9 cellular contexts compared by ENCODE assay signal in the genomic region with DNA sequence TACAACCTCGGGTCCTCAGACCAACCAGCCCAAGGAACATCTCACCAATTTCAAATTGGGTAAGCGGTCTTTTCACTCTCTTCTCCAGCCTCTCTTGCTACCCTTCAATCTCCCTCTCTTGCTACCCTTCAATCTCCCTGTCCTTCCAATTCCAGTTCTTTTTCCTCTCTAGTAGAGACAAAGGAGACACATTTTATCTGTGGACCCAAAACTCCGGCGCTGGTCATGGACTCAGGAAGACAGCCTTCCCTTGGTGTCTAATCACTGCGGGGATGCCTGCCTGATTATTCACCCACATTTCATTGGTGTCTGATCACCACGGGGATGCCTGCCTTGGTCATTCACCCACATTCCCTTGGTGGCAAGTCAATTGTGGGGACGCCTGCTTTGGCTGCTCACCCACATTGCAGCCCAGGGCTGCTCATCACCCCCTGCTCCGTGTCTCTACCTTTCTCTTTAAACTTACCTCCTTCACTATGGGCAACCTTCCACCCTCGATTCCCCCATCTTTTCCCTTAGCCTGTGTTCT. TPM values are rescaled to one million over a fixed set of nuclear protein-coding genes. Genes with fewer than 3 reads are reported as not detected.
DNase-seq lines count a peak whose midpoint lies in the region; ATAC-seq and TF ChIP-seq lines count a peak whose summit lies in the region.
"Not testable (repeated sequence)": the region's sequence is repeated elsewhere in the genome, so short reads cannot be mapped to it uniquely, and the experiment has no call there.
"Had no signal": no experiment of that assay in that cellular context is flagged by ENCODE, and none has a peak within 500 bp of the region (broad histone marks: within the 10 kb centered on the region; RNA-seq: fewer than 3 reads in every experiment).

No MANE protein-coding gene starts in this region.

- H3K27me3 ChIP-seq in CD8-positive, alpha-beta T cell (ENCODE audit: insufficient read depth, low read length), result not testable (repeated sequence)

- ATAC-seq in CD8-positive, alpha-beta T cell; activated B cell treated with CpG ODN at 0.5 μM for 24 hours (ENCODE audit: low read depth); naive thymus-derived CD8-positive, alpha-beta T cell; stimulated activated effector memory CD8-positive, alpha-beta T cell treated with anti-CD3 and anti-CD28 coated beads, Interleukin-12 subunit alpha, Interleukin-12 subunit beta, amount 100 ng/mL, for 72 hours: not testable (repeated sequence)

- H3K27ac ChIP-seq in CD8-positive, alpha-beta T cell (ENCODE audit: low read depth, low read length), result not testable (repeated sequence)

- H3K27ac Mint-ChIP-seq in CD8-positive, alpha-beta T cell, result peak overlapping the region; percentile 89
- H3K27ac Mint-ChIP-seq in activated B cell treated with CpG ODN at 0.5 μM for 24 hours, result peak overlapping the region; percentile 94
- peak overlapping the region; percentile 72 for H3K27ac Mint-ChIP-seq in activated T-helper 1 cell treated with anti-CD3 and anti-CD28 coated beads, Interleukin-12 subunit alpha, Interleukin-12 subunit beta, Interleukin-2, Interleukin-4 antibody, amounts not matched to agents 30 ng/mL and 10 ng/mL and 1 ng/mL, durations not matched to agents 14 hours and 24 hours and 36 hours
- H3K27ac Mint-ChIP-seq in dendritic cell treated with granulocyte-macrophage colony-stimulating factor and Interleukin-4, amounts not matched to agents 40 ng/mL and 50 ng/mL, for 4 days, result peak overlapping the region; percentile 86
- peak overlapping the region in 9 of 10 donors; percentile 30 to 93 (median 87) for H3K27ac Mint-ChIP-seq in naive thymus-derived CD8-positive, alpha-beta T cell
- H3K27ac Mint-ChIP-seq in stimulated activated effector memory CD8-positive, alpha-beta T cell treated with anti-CD3 and anti-CD28 coated beads, Interleukin-12 subunit alpha, Interleukin-12 subunit beta, amount 100 ng/mL, for 72 hours, result peak overlapping the region; percentile 89

- H3K9me3 Mint-ChIP-seq in CD8-positive, alpha-beta T cell; activated B cell treated with CpG ODN at 0.5 μM for 24 hours; activated T-helper 1 cell treated with anti-CD3 and anti-CD28 coated beads, Interleukin-12 subunit alpha, Interleukin-12 subunit beta, Interleukin-2, Interleukin-4 antibody, amounts not matched to agents 30 ng/mL and 10 ng/mL and 1 ng/mL, durations not matched to agents 14 hours and 24 hours and 36 hours; dendritic cell treated with granulocyte-macrophage colony-stimulating factor and Interleukin-4, amounts not matched to agents 40 ng/mL and 50 ng/mL, for 4 days; naive thymus-derived CD8-positive, alpha-beta T cell; stimulated activated effector memory CD8-positive, alpha-beta T cell treated with anti-CD3 and anti-CD28 coated beads, Interleukin-12 subunit alpha, Interleukin-12 subunit beta, amount 100 ng/mL, for 72 hours: not testable (repeated sequence)

- POLR2A ChIA-PET in CD8-positive, alpha-beta T cell (lab: Charles Lee), result interaction anchor here (2.0 kb wide), 1 partner anchor 13 kb away, joined by 7 read pairs; a partner anchor contains a TSS
- POLR2A ChIA-PET in activated B cell treated with CpG ODN at 0.5 μM for 24 hours (lab: Charles Lee), result interaction anchor here (1.1 to 3.4 kb wide), 3 partner anchors 8 to 21 kb away, joined by 3 to 55 read pairs (median 12); a partner anchor contains a TSS
- POLR2A ChIA-PET in naive thymus-derived CD8-positive, alpha-beta T cell (lab: Charles Lee), result interaction anchor here (1.3 to 2.0 kb wide), 2 partner anchors 10 to 18 kb away, joined by 6 to 8 read pairs; no protein-coding TSS in a partner anchor

- not testable (repeated sequence) for H3K27me3 Mint-ChIP-seq in CD8-positive, alpha-beta T cell (ENCODE audit: low read depth); activated B cell treated with CpG ODN at 0.5 μM for 24 hours; activated T-helper 1 cell treated with anti-CD3 and anti-CD28 coated beads, Interleukin-12 subunit alpha, Interleukin-12 subunit beta, Interleukin-2, Interleukin-4 antibody, amounts not matched to agents 30 ng/mL and 10 ng/mL and 1 ng/mL, durations not matched to agents 14 hours and 24 hours and 36 hours (ENCODE audit: insufficient read depth); dendritic cell treated with granulocyte-macrophage colony-stimulating factor and Interleukin-4, amounts not matched to agents 40 ng/mL and 50 ng/mL, for 4 days; naive thymus-derived CD8-positive, alpha-beta T cell

- H3K4me1 Mint-ChIP-seq in CD8-positive, alpha-beta T cell (ENCODE audit: low read depth), result peaks cover 55% of the 10 kb centered on the region
- H3K4me1 Mint-ChIP-seq in activated B cell treated with CpG ODN at 0.5 μM for 24 hours, result peaks cover 91% of the 10 kb centered on the region
- H3K4me1 Mint-ChIP-seq in activated T-helper 1 cell treated with anti-CD3 and anti-CD28 coated beads, Interleukin-12 subunit alpha, Interleukin-12 subunit beta, Interleukin-2, Interleukin-4 antibody, amounts not matched to agents 30 ng/mL and 10 ng/mL and 1 ng/mL, durations not matched to agents 14 hours and 24 hours and 36 hours (ENCODE audit: low read depth), result peaks cover 66% of the 10 kb centered on the region
- peaks cover 83% of the 10 kb centered on the region for H3K4me1 Mint-ChIP-seq in dendritic cell treated with granulocyte-macrophage colony-stimulating factor and Interleukin-4, amounts not matched to agents 40 ng/mL and 50 ng/mL, for 4 days (ENCODE audit: low read depth)
- H3K4me1 Mint-ChIP-seq in naive thymus-derived CD8-positive, alpha-beta T cell, result peaks cover 21 to 86% (median 56%) of the 10 kb centered on the region in 4 donors
- H3K4me1 Mint-ChIP-seq in stimulated activated effector memory CD8-positive, alpha-beta T cell treated with anti-CD3 and anti-CD28 coated beads, Interleukin-12 subunit alpha, Interleukin-12 subunit beta, amount 100 ng/mL, for 72 hours, result peaks cover 68% of the 10 kb centered on the region

- DNase-seq in CD8-positive, alpha-beta T cell; activated B cell treated with CpG ODN at 0.5 μM for 24 hours; activated T-helper 1 cell treated with anti-CD3 and anti-CD28 coated beads, Interleukin-12 subunit alpha, Interleukin-12 subunit beta, Interleukin-2, Interleukin-4 antibody, amounts not matched to agents 30 ng/mL and 10 ng/mL and 1 ng/mL, durations not matched to agents 14 hours and 24 hours and 36 hours (ENCODE audit: low spot score); naive thymus-derived CD8-positive, alpha-beta T cell; stimulated activated effector memory CD8-positive, alpha-beta T cell treated with anti-CD3 and anti-CD28 coated beads, Interleukin-12 subunit alpha, Interleukin-12 subunit beta, amount 100 ng/mL, for 72 hours (ENCODE audit: low spot score in 2 of 2): not testable (repeated sequence)
- DNase-seq in M059J (ENCODE audit: low read depth), result peak; percentile 21

- peaks cover 31% of the 10 kb centered on the region for H3K4me1 ChIP-seq in CD8-positive, alpha-beta T cell (ENCODE audit: insufficient read depth, low read length)

- H3K4me3 ChIP-seq in CD8-positive, alpha-beta T cell (ENCODE audit: low read depth, low read length), result not testable (repeated sequence)

- H3K36me3 ChIP-seq in CD8-positive, alpha-beta T cell (ENCODE audit: insufficient read depth, low read length), result not testable (repeated sequence)

- H3K9me3 ChIP-seq in CD8-positive, alpha-beta T cell (ENCODE audit: low read length), result not testable (repeated sequence)

- H3K36me3 Mint-ChIP-seq in CD8-positive, alpha-beta T cell, result peaks cover 11% of the 10 kb centered on the region
- not testable (repeated sequence) for H3K36me3 Mint-ChIP-seq in activated B cell treated with CpG ODN at 0.5 μM for 24 hours (ENCODE audit: low read depth); dendritic cell treated with granulocyte-macrophage colony-stimulating factor and Interleukin-4, amounts not matched to agents 40 ng/mL and 50 ng/mL, for 4 days (ENCODE audit: low read depth); naive thymus-derived CD8-positive, alpha-beta T cell; stimulated activated effector memory CD8-positive, alpha-beta T cell treated with anti-CD3 and anti-CD28 coated beads, Interleukin-12 subunit alpha, Interleukin-12 subunit beta, amount 100 ng/mL, for 72 hours
- peaks cover 22% of the 10 kb centered on the region for H3K36me3 Mint-ChIP-seq in activated T-helper 1 cell treated with anti-CD3 and anti-CD28 coated beads, Interleukin-12 subunit alpha, Interleukin-12 subunit beta, Interleukin-2, Interleukin-4 antibody, amounts not matched to agents 30 ng/mL and 10 ng/mL and 1 ng/mL, durations not matched to agents 14 hours and 24 hours and 36 hours (ENCODE audit: low read depth)

- H3K4me3 Mint-ChIP-seq in CD8-positive, alpha-beta T cell, result peak overlapping the region; percentile 58
- H3K4me3 Mint-ChIP-seq in activated B cell treated with CpG ODN at 0.5 μM for 24 hours, result peak overlapping the region; percentile 20
- not testable (repeated sequence) for H3K4me3 Mint-ChIP-seq in activated T-helper 1 cell treated with anti-CD3 and anti-CD28 coated beads, Interleukin-12 subunit alpha, Interleukin-12 subunit beta, Interleukin-2, Interleukin-4 antibody, amounts not matched to agents 30 ng/mL and 10 ng/mL and 1 ng/mL, durations not matched to agents 14 hours and 24 hours and 36 hours; dendritic cell treated with granulocyte-macrophage colony-stimulating factor and Interleukin-4, amounts not matched to agents 40 ng/mL and 50 ng/mL, for 4 days
- peak overlapping the region in 5 of 10 donors; percentile 7 to 81 (median 58) for H3K4me3 Mint-ChIP-seq in naive thymus-derived CD8-positive, alpha-beta T cell
- peak overlapping the region; percentile 58 for H3K4me3 Mint-ChIP-seq in stimulated activated effector memory CD8-positive, alpha-beta T cell treated with anti-CD3 and anti-CD28 coated beads, Interleukin-12 subunit alpha, Interleukin-12 subunit beta, amount 100 ng/mL, for 72 hours

- CTCF ChIA-PET in CD8-positive, alpha-beta T cell (lab: Charles Lee), result not testable (repeated sequence)
- CTCF ChIA-PET in activated B cell treated with CpG ODN at 0.5 μM for 24 hours (lab: Charles Lee), result interaction anchor here (1.1 kb wide), 1 partner anchor 9 kb away, joined by 6 read pairs; no protein-coding TSS in a partner anchor

- TF ChIP-seq CTCF in CD8-positive, alpha-beta T cell (IDR thresholded peaks at IDR 0.05); activated B cell treated with CpG ODN at 0.5 μM for 24 hours (IDR thresholded peaks at IDR 0.05): not testable (repeated sequence)

- intact Hi-C loops in CD8-positive, alpha-beta T cell (cut with DNase I, micrococcal nuclease); activated B cell treated with CpG ODN at 0.5 μM for 24 hours (cut with micrococcal nuclease); activated T-helper 1 cell treated with anti-CD3 and anti-CD28 coated beads, Interleukin-12 subunit alpha, Interleukin-12 subunit beta, Interleukin-2, Interleukin-4 antibody, amounts not matched to agents 30 ng/mL and 10 ng/mL and 1 ng/mL, durations not matched to agents 14 hours and 24 hours and 36 hours (cut with micrococcal nuclease); dendritic cell treated with granulocyte-macrophage colony-stimulating factor and Interleukin-4, amounts not matched to agents 40 ng/mL and 50 ng/mL, for 4 days (cut with micrococcal nuclease): not testable (repeated sequence)

RNA-seq across cellular contexts. Expression of a gene that starts 13.2 kb away (rescaled TPM):
- 10 to 100 TPM; 11.0 to 11.6 TPM for total RNA-seq in CD8-positive, alpha-beta T cell
- total RNA-seq in M059J (2014; rRNA removed; shearing (Covaris generic)), result not detected in 2 replicates
- total RNA-seq in activated B cell treated with CpG ODN at 0.5 μM for 24 hours, result 27.5 and 28.0 TPM in 2 replicates
- 86.6 and 90.5 TPM in 2 replicates for total RNA-seq in activated T-helper 1 cell treated with anti-CD3 and anti-CD28 coated beads, Interleukin-12 subunit alpha, Interleukin-12 subunit beta, Interleukin-2, Interleukin-4 antibody, amounts not matched to agents 30 ng/mL and 10 ng/mL and 1 ng/mL, durations not matched to agents 14 hours and 24 hours and 36 hours
- 10 to 100 TPM; 24.2 to 25.4 TPM for total RNA-seq in naive thymus-derived CD8-positive, alpha-beta T cell
- polyA plus RNA-seq in naive thymus-derived CD8-positive, alpha-beta T cell, result 100 to 1,000 TPM in 1 of 3 donors, 10 to 100 TPM in 2; 82.2 to 128 (median 91.6) TPM
- total RNA-seq: G401, PC-9 had no signal

RNA-seq across cellular contexts. Expression of a gene that starts 19.3 kb away (rescaled TPM):
- 1 to 10 TPM; 2.9 to 5.7 TPM for total RNA-seq in CD8-positive, alpha-beta T cell
- 0.05 and 4.1 TPM in 2 replicates for total RNA-seq in M059J (2014; rRNA removed; shearing (Covaris generic))
- 118 and 125 TPM in 2 replicates for total RNA-seq in activated B cell treated with CpG ODN at 0.5 μM for 24 hours
- 8.3 and 9.6 TPM in 2 replicates for total RNA-seq in activated T-helper 1 cell treated with anti-CD3 and anti-CD28 coated beads, Interleukin-12 subunit alpha, Interleukin-12 subunit beta, Interleukin-2, Interleukin-4 antibody, amounts not matched to agents 30 ng/mL and 10 ng/mL and 1 ng/mL, durations not matched to agents 14 hours and 24 hours and 36 hours
- total RNA-seq in naive thymus-derived CD8-positive, alpha-beta T cell, result 1 to 10 TPM; 7.8 to 8.0 TPM
- polyA plus RNA-seq in naive thymus-derived CD8-positive, alpha-beta T cell, result 1 to 10 TPM in 1 of 3 donors, under 1 TPM in 2; 0.80 to 1.5 (median 0.91) TPM

RNA-seq across cellular contexts. Expression of a gene that starts 20.3 kb away (rescaled TPM):
- total RNA-seq in CD8-positive, alpha-beta T cell, result over 10,000 TPM; 22,073 to 26,359 TPM
- 4,274 and 18,093 TPM in 2 replicates for total RNA-seq in M059J (2014; rRNA removed; shearing (Covaris generic))
- 8,247 and 9,516 TPM in 2 replicates for total RNA-seq in activated B cell treated with CpG ODN at 0.5 μM for 24 hours
- 5,317 and 5,787 TPM in 2 replicates for total RNA-seq in activated T-helper 1 cell treated with anti-CD3 and anti-CD28 coated beads, Interleukin-12 subunit alpha, Interleukin-12 subunit beta, Interleukin-2, Interleukin-4 antibody, amounts not matched to agents 30 ng/mL and 10 ng/mL and 1 ng/mL, durations not matched to agents 14 hours and 24 hours and 36 hours
- over 10,000 TPM; 14,495 to 21,271 TPM for total RNA-seq in naive thymus-derived CD8-positive, alpha-beta T cell
- 10 to 100 TPM in 1 of 3 donors, not detected in 2; 33.0 TPM for polyA plus RNA-seq in naive thymus-derived CD8-positive, alpha-beta T cell

RNA-seq across cellular contexts. Expression of a gene that starts 20.6 kb away (rescaled TPM):
- 1 to 10 TPM; 7.4 to 9.1 TPM for total RNA-seq in CD8-positive, alpha-beta T cell
- 4.5 and 7.3 TPM in 2 replicates for total RNA-seq in M059J (2014; rRNA removed; shearing (Covaris generic))
- total RNA-seq in activated B cell treated with CpG ODN at 0.5 μM for 24 hours, result 32.5 and 34.5 TPM in 2 replicates
- 20.6 and 24.0 TPM in 2 replicates for total RNA-seq in activated T-helper 1 cell treated with anti-CD3 and anti-CD28 coated beads, Interleukin-12 subunit alpha, Interleukin-12 subunit beta, Interleukin-2, Interleukin-4 antibody, amounts not matched to agents 30 ng/mL and 10 ng/mL and 1 ng/mL, durations not matched to agents 14 hours and 24 hours and 36 hours
- 10 to 100 TPM; 13.8 to 16.6 TPM for total RNA-seq in naive thymus-derived CD8-positive, alpha-beta T cell
- 10 to 100 TPM; 45.9 to 59.0 (median 51.5) TPM for polyA plus RNA-seq in naive thymus-derived CD8-positive, alpha-beta T cell

RNA-seq across cellular contexts. Expression of a gene that starts 27.5 kb away (rescaled TPM):
- under 1 TPM; 0.25 to 0.35 TPM for total RNA-seq in CD8-positive, alpha-beta T cell
- 3.0 and 5.7 TPM in 2 replicates for total RNA-seq in M059J (2014; rRNA removed; shearing (Covaris generic))
- total RNA-seq in activated B cell treated with CpG ODN at 0.5 μM for 24 hours, result 0.59 and 0.89 TPM in 2 replicates
- total RNA-seq in activated T-helper 1 cell treated with anti-CD3 and anti-CD28 coated beads, Interleukin-12 subunit alpha, Interleukin-12 subunit beta, Interleukin-2, Interleukin-4 antibody, amounts not matched to agents 30 ng/mL and 10 ng/mL and 1 ng/mL, durations not matched to agents 14 hours and 24 hours and 36 hours, result 7.9 and 8.8 TPM in 2 replicates
- under 1 TPM in 1 of 2 experiments, not detected in 1; 0.29 TPM for total RNA-seq in naive thymus-derived CD8-positive, alpha-beta T cell
- under 1 TPM; 0.13 to 0.25 (median 0.24) TPM for polyA plus RNA-seq in naive thymus-derived CD8-positive, alpha-beta T cell

Comparison
In these comparisons a context has a peak if more than half of its experiments do, and no peak if none do; other contexts are left out.
1. RNA of a gene that starts 13.2 kb away (total RNA-seq): 86.6 to 90.5 TPM in activated T-helper 1 cell treated with anti-CD3 and anti-CD28 coated beads, Interleukin-12 subunit alpha, Interleukin-12 subunit beta, Interleukin-2, Interleukin-4 antibody, amounts not matched to agents 30 ng/mL and 10 ng/mL and 1 ng/mL, durations not matched to agents 14 hours and 24 hours and 36 hours, 27.5 to 28.0 TPM in activated B cell treated with CpG ODN at 0.5 μM for 24 hours, 24.2 to 25.4 TPM in naive thymus-derived CD8-positive, alpha-beta T cell and 11.0 to 11.6 TPM in CD8-positive, alpha-beta T cell; not detected in M059J; every median in the first group is over 10 times any median in the second.
2. RNA of a gene that starts 19.3 kb away (total RNA-seq): 118 to 125 TPM in activated B cell treated with CpG ODN at 0.5 μM for 24 hours; 8.3 to 9.6 TPM in activated T-helper 1 cell treated with anti-CD3 and anti-CD28 coated beads, Interleukin-12 subunit alpha, Interleukin-12 subunit beta, Interleukin-2, Interleukin-4 antibody, amounts not matched to agents 30 ng/mL and 10 ng/mL and 1 ng/mL, durations not matched to agents 14 hours and 24 hours and 36 hours, 7.8 to 8.0 TPM in naive thymus-derived CD8-positive, alpha-beta T cell, 2.9 to 5.7 TPM in CD8-positive, alpha-beta T cell and 0.05 to 4.1 TPM in M059J; every median in the first group is over 10 times any median in the second.
3. Peak in every context shown above with its lines, with median percentiles within 50 percentile points of each other: H3K27ac Mint-ChIP-seq.